8 cellular contexts compared by ENCODE assay signal in genomic region chrX:65528705-65529340, GRCh38. TPM values are rescaled to one million over a fixed set of nuclear protein-coding genes. Genes with fewer than 3 reads are reported as not detected.
DNase-seq lines count a peak whose midpoint lies in the region; ATAC-seq lines count a peak whose summit lies in the region.

No MANE protein-coding gene starts in this region.

- ATAC-seq in HG02852 (IDR thresholded peaks at IDR 0.05; ENCODE audit: unreplicated experiment) (peak; percentile 71), HG03108 (IDR thresholded peaks at IDR 0.05; ENCODE audit: unreplicated experiment) (no peak)

- H3K27ac Mint-ChIP-seq in activated naive CD4-positive, alpha-beta T cell treated with anti-CD3 and anti-CD28 coated beads for 36 hours, result no peak overlapping the region

- DNase-seq in NCI-H345 (lab: John Stamatoyannopoulos, UW), result peak; percentile 13
- no peak for DNase-seq in NCI-H345 treated with DMSO at 0.1 percent for 48 hours (lab: John Stamatoyannopoulos, UW; ENCODE audit: unreplicated experiment)
- DNase-seq in RPMI7951 (ENCODE audit: low read depth), result peak; percentile 27
- peak; percentile 59 for DNase-seq in activated naive CD4-positive, alpha-beta T cell treated with anti-CD3 and anti-CD28 coated beads for 36 hours
- DNase-seq in hepatic stellate cell (ENCODE audit: low spot score), result peak; percentile 67
- DNase-seq in stimulated activated CD4-positive, alpha-beta T cell treated with anti-CD3 and anti-CD28 coated beads, Interleukin-15, amount 100 ng/mL, for 24 hours, result peak; percentile 56

- intact Hi-C loops in activated naive CD4-positive, alpha-beta T cell treated with anti-CD3 and anti-CD28 coated beads for 36 hours (cut with micrococcal nuclease), result loop anchor here (2.0 kb wide), 1 partner anchor 634 kb away; no protein-coding TSS in a partner anchor

- H3K36me3 Mint-ChIP-seq in activated naive CD4-positive, alpha-beta T cell treated with anti-CD3 and anti-CD28 coated beads for 36 hours (ENCODE audit: low read depth), result peaks cover 16% of the 10 kb centered on the region

- peaks cover 17% of the 10 kb centered on the region for H3K4me1 Mint-ChIP-seq in activated naive CD4-positive, alpha-beta T cell treated with anti-CD3 and anti-CD28 coated beads for 36 hours (ENCODE audit: low read depth)

- CTCF ChIA-PET in activated naive CD4-positive, alpha-beta T cell treated with anti-CD3 and anti-CD28 coated beads for 36 hours (lab: Charles Lee), result interaction anchor here (0.6 to 1.8 kb wide), 12 partner anchors 11 to 237 kb away, joined by 3 to 6 read pairs (median 3); no protein-coding TSS in a partner anchor

- H3K27me3 Mint-ChIP-seq in activated naive CD4-positive, alpha-beta T cell treated with anti-CD3 and anti-CD28 coated beads for 36 hours (ENCODE audit: low read depth), result no peaks in the 10 kb centered on the region

- no peak overlapping the region for H3K4me3 Mint-ChIP-seq in activated naive CD4-positive, alpha-beta T cell treated with anti-CD3 and anti-CD28 coated beads for 36 hours

- H3K9me3 Mint-ChIP-seq in activated naive CD4-positive, alpha-beta T cell treated with anti-CD3 and anti-CD28 coated beads for 36 hours, result no peaks in the 10 kb centered on the region

RNA-seq across cellular contexts. Expression of gene LAS1L, which starts 5.8 kb away (rescaled TPM):
- 37.6 and 39.9 TPM in 2 replicates for total RNA-seq in RPMI7951 (2014; rRNA removed; shearing (Covaris generic))
- total RNA-seq in activated naive CD4-positive, alpha-beta T cell treated with anti-CD3 and anti-CD28 coated beads for 36 hours, result 10 to 100 TPM; 60.4 to 61.1 TPM
